1 cellular context compared by ENCODE assay signal in genomic region chr12:50257226-50258166, GRCh38.
TF ChIP-seq lines count a peak whose summit lies in the region.

No MANE protein-coding gene starts in this region.

TF ChIP-seq in HEK293, 187 proteins besides CTCF, POLR2A, EP300 and RAD21 (continued from another document):
- TF ChIP-seq, protein P1, sequence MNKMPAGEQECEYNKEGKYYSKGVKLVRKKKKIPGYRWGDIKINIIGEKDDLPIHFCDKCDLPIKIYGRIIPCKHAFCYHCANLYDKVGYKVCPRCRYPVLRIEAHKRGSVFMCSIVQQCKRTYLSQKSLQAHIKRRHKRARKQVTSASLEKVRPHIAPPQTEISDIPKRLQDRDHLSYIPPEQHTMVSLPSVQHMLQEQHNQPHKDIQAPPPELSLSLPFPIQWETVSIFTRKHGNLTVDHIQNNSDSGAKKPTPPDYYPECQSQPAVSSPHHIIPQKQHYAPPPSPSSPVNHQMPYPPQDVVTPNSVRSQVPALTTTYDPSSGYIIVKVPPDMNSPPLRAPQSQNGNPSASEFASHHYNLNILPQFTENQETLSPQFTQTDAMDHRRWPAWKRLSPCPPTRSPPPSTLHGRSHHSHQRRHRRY (tag by site-specific recombination; IDR thresholded peaks at IDR 0.05), result no peak
- TF ChIP-seq MEIS1 (CRISPR knock-in tag; IDR thresholded peaks at IDR 0.05; ENCODE audit: borderline replicate concordance), result no peak
- TF ChIP-seq ZNF629 (tag by site-specific recombination; IDR thresholded peaks at IDR 0.05), result peak; percentile 4; the same call in 1 of the 2 replicates
- TF ChIP-seq ZBTB20 (tag by site-specific recombination; IDR thresholded peaks at IDR 0.05), result peak; percentile 60
- no peak for TF ChIP-seq TRIM28 (IDR thresholded peaks at IDR 0.05; ENCODE audit: borderline replicate concordance, low read length)
- peak; percentile 25; the same call in 1 of the 2 replicates for TF ChIP-seq SCRT2 (tag by site-specific recombination; IDR thresholded peaks at IDR 0.05)
- no peak for TF ChIP-seq ZNF488 (tag by site-specific recombination; IDR thresholded peaks at IDR 0.05)
- TF ChIP-seq, protein P2, sequence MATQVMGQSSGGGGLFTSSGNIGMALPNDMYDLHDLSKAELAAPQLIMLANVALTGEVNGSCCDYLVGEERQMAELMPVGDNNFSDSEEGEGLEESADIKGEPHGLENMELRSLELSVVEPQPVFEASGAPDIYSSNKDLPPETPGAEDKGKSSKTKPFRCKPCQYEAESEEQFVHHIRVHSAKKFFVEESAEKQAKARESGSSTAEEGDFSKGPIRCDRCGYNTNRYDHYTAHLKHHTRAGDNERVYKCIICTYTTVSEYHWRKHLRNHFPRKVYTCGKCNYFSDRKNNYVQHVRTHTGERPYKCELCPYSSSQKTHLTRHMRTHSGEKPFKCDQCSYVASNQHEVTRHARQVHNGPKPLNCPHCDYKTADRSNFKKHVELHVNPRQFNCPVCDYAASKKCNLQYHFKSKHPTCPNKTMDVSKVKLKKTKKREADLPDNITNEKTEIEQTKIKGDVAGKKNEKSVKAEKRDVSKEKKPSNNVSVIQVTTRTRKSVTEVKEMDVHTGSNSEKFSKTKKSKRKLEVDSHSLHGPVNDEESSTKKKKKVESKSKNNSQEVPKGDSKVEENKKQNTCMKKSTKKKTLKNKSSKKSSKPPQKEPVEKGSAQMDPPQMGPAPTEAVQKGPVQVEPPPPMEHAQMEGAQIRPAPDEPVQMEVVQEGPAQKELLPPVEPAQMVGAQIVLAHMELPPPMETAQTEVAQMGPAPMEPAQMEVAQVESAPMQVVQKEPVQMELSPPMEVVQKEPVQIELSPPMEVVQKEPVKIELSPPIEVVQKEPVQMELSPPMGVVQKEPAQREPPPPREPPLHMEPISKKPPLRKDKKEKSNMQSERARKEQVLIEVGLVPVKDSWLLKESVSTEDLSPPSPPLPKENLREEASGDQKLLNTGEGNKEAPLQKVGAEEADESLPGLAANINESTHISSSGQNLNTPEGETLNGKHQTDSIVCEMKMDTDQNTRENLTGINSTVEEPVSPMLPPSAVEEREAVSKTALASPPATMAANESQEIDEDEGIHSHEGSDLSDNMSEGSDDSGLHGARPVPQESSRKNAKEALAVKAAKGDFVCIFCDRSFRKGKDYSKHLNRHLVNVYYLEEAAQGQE (tag by site-specific recombination; IDR thresholded peaks at IDR 0.05), result 0 out of 2 replicates have a peak, but pooled peaks have one; percentile 2
- peak; percentile 42; the same call in 1 of the 2 replicates for TF ChIP-seq ZNF366 (tag by site-specific recombination; conservative IDR thresholded peaks at IDR 0.05)
- TF ChIP-seq KLF8 (tag by site-specific recombination; IDR thresholded peaks at IDR 0.05), result 0 out of 2 replicates have a peak, but pooled peaks have one; percentile 14
- peak; percentile 29; the same call in 1 of the 2 replicates for TF ChIP-seq ZEB2 (tag by site-specific recombination; IDR thresholded peaks at IDR 0.05)
- TF ChIP-seq ZNF555 (tag by site-specific recombination; conservative IDR thresholded peaks at IDR 0.05), result no peak
- TF ChIP-seq ZNF2 (tag by site-specific recombination; IDR thresholded peaks at IDR 0.05), result 0 out of 2 replicates have a peak, but pooled peaks have one; percentile 14
- no peak for TF ChIP-seq ZFP69B (tag by site-specific recombination; IDR thresholded peaks at IDR 0.05)
- no peak for TF ChIP-seq ZNF544 (tag by site-specific recombination; IDR thresholded peaks at IDR 0.05)
- no peak for TF ChIP-seq ZNF514 (tag by site-specific recombination; IDR thresholded peaks at IDR 0.05)
- no peak for TF ChIP-seq GLIS2 (tag by site-specific recombination; IDR thresholded peaks at IDR 0.05)
- peak; percentile 17; the same call in 1 of the 2 replicates for TF ChIP-seq ZNF398 (tag by site-specific recombination; IDR thresholded peaks at IDR 0.05)
- no peak for TF ChIP-seq ZNF292 (tag by site-specific recombination; IDR thresholded peaks at IDR 0.05; ENCODE audit: borderline replicate concordance, low read depth)
- no peak for TF ChIP-seq ZNF707 (tag by site-specific recombination; IDR thresholded peaks at IDR 0.05)
- no peak for TF ChIP-seq ZNF24 (tag by site-specific recombination; IDR thresholded peaks at IDR 0.05)
- TF ChIP-seq FEZF1 (tag by site-specific recombination; IDR thresholded peaks at IDR 0.05), result no peak
- 0 out of 2 replicates have a peak, but pooled peaks have one; percentile 43 for TF ChIP-seq ZXDB (tag by site-specific recombination; IDR thresholded peaks at IDR 0.05)
- TF ChIP-seq ZNF600 (tag by site-specific recombination; IDR thresholded peaks at IDR 0.05), result peak; percentile 50; the same call in 1 of the 2 replicates
- TF ChIP-seq ZNF174 (tag by site-specific recombination; IDR thresholded peaks at IDR 0.05), result no peak
- no peak for TF ChIP-seq ZNF391 (tag by site-specific recombination; IDR thresholded peaks at IDR 0.05; ENCODE audit: borderline replicate concordance, low read depth)
- TF ChIP-seq MYNN (tag by site-specific recombination; IDR thresholded peaks at IDR 0.05; ENCODE audit: borderline replicate concordance), result no peak
- no peak for TF ChIP-seq ZNF211 (tag by site-specific recombination; IDR thresholded peaks at IDR 0.05; ENCODE audit: low read depth)
- TF ChIP-seq ZNF350 (tag by site-specific recombination; IDR thresholded peaks at IDR 0.05), result no peak
- peak; percentile 98 for TF ChIP-seq ZNF449 (tag by site-specific recombination; IDR thresholded peaks at IDR 0.05)
- TF ChIP-seq ZSCAN4 (tag by site-specific recombination; IDR thresholded peaks at IDR 0.05), result no peak
- TF ChIP-seq OSR2 (tag by site-specific recombination; IDR thresholded peaks at IDR 0.05), result peak; percentile 41
- peak; percentile 63 for TF ChIP-seq IKZF3 (tag by site-specific recombination; IDR thresholded peaks at IDR 0.05)
TF ChIP-seq in HEK293: peak in this region for 20.
